Comparison of ENCODE assay signal across 1 cellular context in the genomic region with DNA sequence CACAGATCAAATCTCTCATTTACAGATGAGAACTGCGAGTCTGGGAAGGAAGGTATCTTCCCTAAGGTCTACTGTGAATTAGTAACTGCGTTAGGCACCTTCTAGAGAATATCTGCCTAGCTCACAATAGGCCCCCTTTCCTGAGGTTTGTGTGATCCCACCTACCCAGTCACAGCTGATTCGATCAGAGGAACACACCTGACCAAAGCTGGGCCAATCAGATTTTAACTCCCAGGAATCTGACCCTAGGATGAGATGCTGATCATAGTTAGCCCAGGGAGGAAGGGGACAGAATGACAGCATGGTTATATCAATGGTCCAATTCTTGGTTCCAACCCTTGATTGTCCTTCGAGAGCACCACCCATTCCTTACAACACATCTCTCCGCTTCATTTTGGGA.
TF ChIP-seq lines count a peak whose summit lies in the region.

No MANE protein-coding gene starts in this region.

TF ChIP-seq in SK-N-SH, 30 proteins besides CTCF, POLR2A, EP300 and RAD21 (continued from another document):
- TF ChIP-seq, protein P1, sequence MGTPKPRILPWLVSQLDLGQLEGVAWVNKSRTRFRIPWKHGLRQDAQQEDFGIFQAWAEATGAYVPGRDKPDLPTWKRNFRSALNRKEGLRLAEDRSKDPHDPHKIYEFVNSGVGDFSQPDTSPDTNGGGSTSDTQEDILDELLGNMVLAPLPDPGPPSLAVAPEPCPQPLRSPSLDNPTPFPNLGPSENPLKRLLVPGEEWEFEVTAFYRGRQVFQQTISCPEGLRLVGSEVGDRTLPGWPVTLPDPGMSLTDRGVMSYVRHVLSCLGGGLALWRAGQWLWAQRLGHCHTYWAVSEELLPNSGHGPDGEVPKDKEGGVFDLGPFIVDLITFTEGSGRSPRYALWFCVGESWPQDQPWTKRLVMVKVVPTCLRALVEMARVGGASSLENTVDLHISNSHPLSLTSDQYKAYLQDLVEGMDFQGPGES (IDR thresholded peaks at IDR 0.05; ENCODE audit: low read depth, low read length) = no peak
- TF ChIP-seq RFX5 (IDR thresholded peaks at IDR 0.05; ENCODE audit: low read length) (no peak), TCF12 (IDR thresholded peaks at IDR 0.05) (no peak), FOXM1 (IDR thresholded peaks at IDR 0.05; ENCODE audit: low read depth) (no peak), NFIC (IDR thresholded peaks at IDR 0.05; ENCODE audit: borderline replicate concordance) (no peak), GABPA (IDR thresholded peaks at IDR 0.05; ENCODE audit: low read depth) (no peak), ELF1 (IDR thresholded peaks at IDR 0.05) (no peak), GATA2 (CRISPR knock-in tag; IDR thresholded peaks at IDR 0.05) (no peak), NRF1 (IDR thresholded peaks at IDR 0.05; ENCODE audit: low read depth, low read length) (no peak), TEAD4 (IDR thresholded peaks at IDR 0.05; ENCODE audit: borderline replicate concordance, insufficient read depth) (no peak), FOSL2 (IDR thresholded peaks at IDR 0.05; ENCODE audit: borderline replicate concordance, low read depth) (no peak), YY1 (IDR thresholded peaks at IDR 0.05; ENCODE audit: low read depth) (no peak)
- TF ChIP-seq, protein P2, sequence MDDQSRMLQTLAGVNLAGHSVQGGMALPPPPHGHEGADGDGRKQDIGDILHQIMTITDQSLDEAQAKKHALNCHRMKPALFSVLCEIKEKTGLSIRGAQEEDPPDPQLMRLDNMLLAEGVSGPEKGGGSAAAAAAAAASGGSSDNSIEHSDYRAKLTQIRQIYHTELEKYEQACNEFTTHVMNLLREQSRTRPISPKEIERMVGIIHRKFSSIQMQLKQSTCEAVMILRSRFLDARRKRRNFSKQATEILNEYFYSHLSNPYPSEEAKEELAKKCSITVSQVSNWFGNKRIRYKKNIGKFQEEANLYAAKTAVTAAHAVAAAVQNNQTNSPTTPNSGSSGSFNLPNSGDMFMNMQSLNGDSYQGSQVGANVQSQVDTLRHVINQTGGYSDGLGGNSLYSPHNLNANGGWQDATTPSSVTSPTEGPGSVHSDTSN (IDR thresholded peaks at IDR 0.05) = no peak
- TF ChIP-seq, protein P3, sequence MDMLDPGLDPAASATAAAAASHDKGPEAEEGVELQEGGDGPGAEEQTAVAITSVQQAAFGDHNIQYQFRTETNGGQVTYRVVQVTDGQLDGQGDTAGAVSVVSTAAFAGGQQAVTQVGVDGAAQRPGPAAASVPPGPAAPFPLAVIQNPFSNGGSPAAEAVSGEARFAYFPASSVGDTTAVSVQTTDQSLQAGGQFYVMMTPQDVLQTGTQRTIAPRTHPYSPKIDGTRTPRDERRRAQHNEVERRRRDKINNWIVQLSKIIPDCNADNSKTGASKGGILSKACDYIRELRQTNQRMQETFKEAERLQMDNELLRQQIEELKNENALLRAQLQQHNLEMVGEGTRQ (IDR thresholded peaks at IDR 0.05; ENCODE audit: borderline replicate concordance, low read depth, low read length) = no peak
TF ChIP-seq in SK-N-SH: peak in this region for 0.
